ENCODE assay signal across 8 cellular contexts in the genomic region with DNA sequence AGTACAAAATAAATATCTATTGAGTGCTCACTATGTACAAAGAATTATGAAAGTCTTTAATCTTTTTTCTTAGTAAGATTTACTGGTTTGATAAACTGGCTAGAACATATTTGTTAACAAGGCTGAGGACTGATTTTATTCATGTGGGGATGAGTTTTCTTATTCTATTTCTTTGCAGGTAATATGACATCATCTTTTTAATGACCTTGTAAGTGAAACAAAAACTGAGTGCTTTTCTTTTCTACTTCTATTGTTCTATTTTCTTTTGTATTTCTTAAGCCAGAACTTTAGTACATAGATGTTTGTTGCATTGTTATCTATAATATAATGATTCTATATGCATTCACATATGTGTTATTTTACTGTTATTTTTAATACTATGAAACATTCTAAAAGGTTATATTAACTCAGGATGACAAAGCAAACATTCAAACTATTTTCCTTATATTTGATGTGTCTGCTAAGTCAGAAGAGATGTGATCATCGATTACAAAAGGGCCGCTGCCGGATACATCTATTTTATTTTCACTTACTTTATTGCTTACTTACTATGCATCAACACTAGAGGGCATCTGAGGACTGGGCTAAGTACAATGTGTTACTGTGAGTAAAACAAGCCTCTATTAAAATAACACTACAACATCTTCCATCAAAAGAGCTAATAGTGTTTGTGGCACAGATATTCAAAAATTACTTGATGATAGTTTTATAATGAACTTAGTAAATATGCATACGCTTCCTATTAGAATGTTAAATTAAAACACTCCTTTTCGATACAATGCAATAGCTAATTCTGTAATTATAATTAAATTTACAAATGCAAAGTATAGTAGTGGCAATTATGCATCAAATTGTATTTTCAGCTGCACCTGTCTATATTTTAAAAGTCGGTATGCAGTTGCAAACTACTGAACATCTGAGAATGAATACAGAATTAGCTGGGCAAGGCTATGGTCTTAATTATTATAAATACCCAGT.
DNase-seq lines count a peak whose midpoint lies in the region; ATAC-seq and TF ChIP-seq lines count a peak whose summit lies in the region.

No MANE protein-coding gene starts in this region.

- POLR2A ChIA-PET in OCI-LY7 (lab: Charles Lee): no interaction called here

- no peak overlapping the region for H3K4me2 ChIP-seq in OCI-LY7 (ENCODE audit: low read length)

- no peaks in the 10 kb centered on the region for H3K27me3 Mint-ChIP-seq in T-helper 2 cell treated with Interferon-gamma antibody and Interleukin-4, amounts not matched to agents 5 μg/mL and 100 μg/mL, for 36 hours (ENCODE audit: low read depth)

- no peak overlapping the region for H3K27ac ChIP-seq in OCI-LY7 (ENCODE audit: low read depth, low read length, poor library complexity, severe bottlenecking)

- ATAC-seq in GM21447 (IDR thresholded peaks at IDR 0.05; ENCODE audit: unreplicated experiment): peak; percentile 88

- no peak overlapping the region for H2AFZ ChIP-seq in OCI-LY7 (ENCODE audit: low read length)

- H4K20me1 ChIP-seq in OCI-LY7 (ENCODE audit: insufficient read depth, low read length): no peaks in the 10 kb centered on the region

- CTCF ChIA-PET in OCI-LY7 (lab: Charles Lee; ENCODE audit: unreplicated experiment): interaction anchor here (0.6 kb wide), 1 partner anchor 129 kb away, joined by 4 read pairs; no protein-coding TSS in a partner anchor

- no peaks in the 10 kb centered on the region for H3K79me2 ChIP-seq in OCI-LY7 (ENCODE audit: insufficient read depth, low read depth, low read length)

- H3K36me3 Mint-ChIP-seq in T-helper 2 cell treated with Interferon-gamma antibody and Interleukin-4, amounts not matched to agents 5 μg/mL and 100 μg/mL, for 36 hours (ENCODE audit: low read depth): no peaks in the 10 kb centered on the region

- H3K4me1 ChIP-seq in OCI-LY7 (ENCODE audit: insufficient read depth, low read length, poor library complexity, severe bottlenecking): no peaks in the 10 kb centered on the region

- H3K4me3 Mint-ChIP-seq in T-helper 2 cell treated with Interferon-gamma antibody and Interleukin-4, amounts not matched to agents 5 μg/mL and 100 μg/mL, for 36 hours: no peak overlapping the region

- H3K4me3 ChIP-seq in OCI-LY7 (ENCODE audit: low read depth, low read length, poor library complexity, severe bottlenecking): no peak overlapping the region

- no peaks in the 10 kb centered on the region for H3K9me3 Mint-ChIP-seq in T-helper 2 cell treated with Interferon-gamma antibody and Interleukin-4, amounts not matched to agents 5 μg/mL and 100 μg/mL, for 36 hours

- DNase-seq in GM03348 (ENCODE audit: low spot score): peak; percentile 50
- peak; percentile 73 for DNase-seq in HT-29 (ENCODE audit: low spot score)
- peak; percentile 44 for DNase-seq in OCI-LY7 (ENCODE audit: low spot score)
- DNase-seq in dedifferentiated amniotic fluid mesenchymal stem cell (ENCODE audit: extremely low spot score): peak; percentile 56
- peak; percentile 82 for DNase-seq in medulla oblongata (ENCODE audit: extremely low spot score)
- no peak for DNase-seq in T-helper 2 cell treated with Interferon-gamma antibody and Interleukin-4, amounts not matched to agents 5 μg/mL and 100 μg/mL, for 36 hours (ENCODE audit: low spot score)
- DNase-seq in GM19240 (ENCODE audit: insufficient read length, low spot score): no peak

- H3K36me3 ChIP-seq in OCI-LY7 (ENCODE audit: insufficient read depth, low read length): no peaks in the 10 kb centered on the region

- no peaks in the 10 kb centered on the region for H3K9me3 ChIP-seq in OCI-LY7 (ENCODE audit: low read length)

- intact Hi-C loops in OCI-LY7 (cut with micrococcal nuclease; ENCODE audit: unreplicated experiment): loop anchor here (1.0 to 2.0 kb wide), 2 partner anchors 278 to 357 kb away; no protein-coding TSS in a partner anchor

- no peaks in the 10 kb centered on the region for H3K9me2 ChIP-seq in OCI-LY7 (ENCODE audit: insufficient read depth, low read length)

- H3K4me1 Mint-ChIP-seq in T-helper 2 cell treated with Interferon-gamma antibody and Interleukin-4, amounts not matched to agents 5 μg/mL and 100 μg/mL, for 36 hours (ENCODE audit: low read depth): no peaks in the 10 kb centered on the region

- TF ChIP-seq CTCF in OCI-LY7 (conservative IDR thresholded peaks at IDR 0.05; ENCODE audit: low read length): peak; percentile 90

- H3K27ac Mint-ChIP-seq in T-helper 2 cell treated with Interferon-gamma antibody and Interleukin-4, amounts not matched to agents 5 μg/mL and 100 μg/mL, for 36 hours: no peak overlapping the region

- no TSS peak for BruUV-seq in OCI-LY7 (replicated peaks; lab: Mats Ljungman, UMichigan)

Comparison
In these comparisons a context has a peak if more than half of its experiments do, and no peak if none do; other contexts are left out.
1. DNase-seq: peak in GM03348 (single experiment), HT-29 (single experiment), OCI-LY7 (single experiment), dedifferentiated amniotic fluid mesenchymal stem cell (single experiment) and medulla oblongata (single experiment); none in T-helper 2 cell treated with Interferon-gamma antibody and Interleukin-4, amounts not matched to agents 5 μg/mL and 100 μg/mL, for 36 hours (single experiment) and GM19240 (single experiment).